ENCODE assay signal across 1 cellular context in the genomic region with DNA sequence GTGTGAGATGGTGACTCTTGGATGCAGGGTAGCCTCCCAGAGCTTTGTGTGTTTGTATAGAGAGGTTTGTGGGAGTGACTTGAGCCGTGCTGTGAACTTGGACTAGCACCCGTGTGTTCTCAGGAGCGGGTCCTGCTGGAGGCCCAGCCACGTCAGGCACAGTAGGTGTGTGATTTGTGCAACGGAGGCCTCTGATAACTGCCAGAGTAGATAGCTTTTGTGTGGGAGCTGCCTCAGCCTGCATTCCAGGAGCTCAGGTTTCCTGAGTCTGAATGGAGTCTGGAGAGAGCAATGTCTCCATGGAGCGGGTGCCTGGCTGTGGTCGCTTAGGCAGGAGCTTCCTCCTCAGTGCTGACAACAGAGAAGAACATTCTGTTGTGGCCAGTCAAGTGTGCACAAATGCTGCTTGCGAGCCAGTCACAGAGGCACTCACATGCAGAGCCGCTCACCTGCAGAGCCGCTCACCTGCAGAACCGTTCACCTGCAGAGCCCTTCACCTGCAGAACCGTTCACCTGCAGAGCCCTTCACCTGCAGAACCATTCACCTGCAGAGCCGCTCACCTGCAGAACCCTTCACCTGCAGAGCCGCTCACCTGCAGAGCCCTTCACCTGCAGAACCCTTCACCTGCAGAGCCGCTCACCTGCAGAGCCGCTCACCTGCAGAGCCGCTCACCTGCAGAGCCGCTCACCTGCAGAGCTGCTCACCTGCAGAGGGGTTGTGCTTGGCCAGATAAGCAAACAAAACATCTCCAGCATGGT.
TF ChIP-seq lines count a peak whose summit lies in the region.

No MANE protein-coding gene starts in this region.

TF ChIP-seq in HepG2, 621 proteins besides CTCF, POLR2A, EP300 and RAD21:
- TF ChIP-seq CENPX (CRISPR knock-in tag; IDR thresholded peaks at IDR 0.05) (no peak), HES4 (CRISPR knock-in tag; IDR thresholded peaks at IDR 0.05; ENCODE audit: borderline replicate concordance) (no peak), YEATS4 (CRISPR knock-in tag; IDR thresholded peaks at IDR 0.05; ENCODE audit: borderline replicate concordance) (no peak), ZNF558 (CRISPR knock-in tag; IDR thresholded peaks at IDR 0.05; ENCODE audit: borderline replicate concordance) (no peak), ZNF839 (CRISPR knock-in tag; IDR thresholded peaks at IDR 0.05; ENCODE audit: borderline replicate concordance) (no peak), EZH2 (conservative IDR thresholded peaks at IDR 0.05; ENCODE audit: low read depth, low read length) (no peak), ZNF281 (CRISPR knock-in tag; IDR thresholded peaks at IDR 0.05; ENCODE audit: borderline replicate concordance) (no peak), ZMYM4 (CRISPR knock-in tag; IDR thresholded peaks at IDR 0.05) (no peak), ZBTB38 (CRISPR knock-in tag; IDR thresholded peaks at IDR 0.05) (no peak), ZNF772 (CRISPR knock-in tag; IDR thresholded peaks at IDR 0.05) (no peak), RBAK (CRISPR knock-in tag; IDR thresholded peaks at IDR 0.05) (no peak), ELF4 (CRISPR knock-in tag; IDR thresholded peaks at IDR 0.05; ENCODE audit: borderline replicate concordance) (no peak), ZNF652 (CRISPR knock-in tag; IDR thresholded peaks at IDR 0.05; ENCODE audit: borderline replicate concordance, low read depth) (no peak)
- TF ChIP-seq, protein P1, sequence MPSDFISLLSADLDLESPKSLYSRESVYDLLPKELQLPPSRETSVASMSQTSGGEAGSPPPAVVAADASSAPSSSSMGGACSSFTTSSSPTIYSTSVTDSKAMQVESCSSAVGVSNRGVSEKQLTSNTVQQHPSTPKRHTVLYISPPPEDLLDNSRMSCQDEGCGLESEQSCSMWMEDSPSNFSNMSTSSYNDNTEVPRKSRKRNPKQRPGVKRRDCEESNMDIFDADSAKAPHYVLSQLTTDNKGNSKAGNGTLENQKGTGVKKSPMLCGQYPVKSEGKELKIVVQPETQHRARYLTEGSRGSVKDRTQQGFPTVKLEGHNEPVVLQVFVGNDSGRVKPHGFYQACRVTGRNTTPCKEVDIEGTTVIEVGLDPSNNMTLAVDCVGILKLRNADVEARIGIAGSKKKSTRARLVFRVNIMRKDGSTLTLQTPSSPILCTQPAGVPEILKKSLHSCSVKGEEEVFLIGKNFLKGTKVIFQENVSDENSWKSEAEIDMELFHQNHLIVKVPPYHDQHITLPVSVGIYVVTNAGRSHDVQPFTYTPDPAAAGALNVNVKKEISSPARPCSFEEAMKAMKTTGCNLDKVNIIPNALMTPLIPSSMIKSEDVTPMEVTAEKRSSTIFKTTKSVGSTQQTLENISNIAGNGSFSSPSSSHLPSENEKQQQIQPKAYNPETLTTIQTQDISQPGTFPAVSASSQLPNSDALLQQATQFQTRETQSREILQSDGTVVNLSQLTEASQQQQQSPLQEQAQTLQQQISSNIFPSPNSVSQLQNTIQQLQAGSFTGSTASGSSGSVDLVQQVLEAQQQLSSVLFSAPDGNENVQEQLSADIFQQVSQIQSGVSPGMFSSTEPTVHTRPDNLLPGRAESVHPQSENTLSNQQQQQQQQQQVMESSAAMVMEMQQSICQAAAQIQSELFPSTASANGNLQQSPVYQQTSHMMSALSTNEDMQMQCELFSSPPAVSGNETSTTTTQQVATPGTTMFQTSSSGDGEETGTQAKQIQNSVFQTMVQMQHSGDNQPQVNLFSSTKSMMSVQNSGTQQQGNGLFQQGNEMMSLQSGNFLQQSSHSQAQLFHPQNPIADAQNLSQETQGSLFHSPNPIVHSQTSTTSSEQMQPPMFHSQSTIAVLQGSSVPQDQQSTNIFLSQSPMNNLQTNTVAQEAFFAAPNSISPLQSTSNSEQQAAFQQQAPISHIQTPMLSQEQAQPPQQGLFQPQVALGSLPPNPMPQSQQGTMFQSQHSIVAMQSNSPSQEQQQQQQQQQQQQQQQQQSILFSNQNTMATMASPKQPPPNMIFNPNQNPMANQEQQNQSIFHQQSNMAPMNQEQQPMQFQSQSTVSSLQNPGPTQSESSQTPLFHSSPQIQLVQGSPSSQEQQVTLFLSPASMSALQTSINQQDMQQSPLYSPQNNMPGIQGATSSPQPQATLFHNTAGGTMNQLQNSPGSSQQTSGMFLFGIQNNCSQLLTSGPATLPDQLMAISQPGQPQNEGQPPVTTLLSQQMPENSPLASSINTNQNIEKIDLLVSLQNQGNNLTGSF (CRISPR knock-in tag; IDR thresholded peaks at IDR 0.05), result no peak
TF ChIP-seq in HepG2: peak in this region for 0.
